ENCODE assay signal across 10 cellular contexts in the genomic region with DNA sequence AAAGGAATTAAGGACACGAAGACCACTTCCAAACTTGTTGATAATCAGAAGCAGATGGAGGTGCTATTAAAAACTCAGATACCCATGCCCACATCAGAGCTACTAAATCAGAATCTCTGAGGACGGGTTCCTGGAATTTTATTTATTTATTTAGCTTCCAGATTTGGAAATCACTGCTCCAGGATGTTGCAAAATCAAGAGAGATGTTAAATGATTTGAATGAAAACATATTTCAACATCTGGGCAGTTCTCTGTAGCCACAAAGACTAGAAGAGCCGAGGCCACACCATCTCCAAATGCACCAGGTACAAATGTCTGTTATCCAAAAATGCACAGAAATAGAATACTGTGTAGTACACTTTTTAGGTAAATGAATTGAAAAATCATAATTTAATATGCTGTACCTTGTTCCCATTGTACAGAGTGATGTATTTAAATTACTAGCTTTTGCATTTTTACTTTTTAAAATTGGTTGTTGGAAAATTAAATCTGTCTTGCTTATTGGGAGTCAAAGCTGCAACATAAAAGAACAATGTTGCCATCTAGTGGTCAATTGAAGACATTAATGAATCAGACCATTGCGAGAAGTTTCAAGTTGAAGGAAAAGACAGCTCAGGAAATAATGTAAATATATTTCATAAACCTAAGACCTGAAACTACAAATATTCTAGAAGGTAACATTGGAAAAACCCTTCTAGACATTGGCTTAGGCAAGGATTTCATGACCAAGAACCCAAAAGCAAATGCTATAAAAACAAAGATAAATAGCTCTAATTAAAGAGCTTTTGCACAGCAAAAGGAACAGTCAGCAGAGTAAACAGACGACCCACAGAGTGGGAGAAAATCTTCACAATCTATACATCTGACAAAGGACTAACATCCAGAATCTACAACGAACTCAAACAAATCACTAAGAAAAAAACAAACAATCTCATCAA.
A peak's percentile ranks its signal among the peaks of the same experiment; 100 is the strongest.
DNase-seq lines count a peak whose midpoint lies in the region; ATAC-seq, FAIRE-seq and TF ChIP-seq lines count a peak whose summit lies in the region.
"Had no signal": no experiment of that assay in that cellular context is flagged by ENCODE, and none has a peak within 500 bp of the region (broad histone marks: within the 10 kb centered on the region; RNA-seq: fewer than 3 reads in every experiment).

No MANE protein-coding gene starts in this region.

- H3K36me3 ChIP-seq in K562 (ENCODE audit: control insufficient read depth, insufficient read depth, low read length) = no peaks in the 10 kb centered on the region
- H3K36me3 ChIP-seq in keratinocyte (ENCODE audit: control insufficient read depth in 2 of 2, extremely low read depth in 1 of 2, insufficient read depth in 2 of 2, low read length in 2 of 2) = no peaks in the 10 kb centered on the region
- H3K36me3 ChIP-seq in upper lobe of left lung = no peaks in the 10 kb centered on the region
- H3K36me3 ChIP-seq: neutrophil, SJSA1 had no signal

- H3K9me1 ChIP-seq in K562 (ENCODE audit: control insufficient read depth, insufficient read depth, low read length) (no peaks in the 10 kb centered on the region), keratinocyte (ENCODE audit: control insufficient read depth, extremely low read depth, insufficient read depth, low read length) (no peaks in the 10 kb centered on the region)

- H3K79me2 ChIP-seq in K562 (ENCODE audit: control insufficient read depth, insufficient read depth, low read length) (no peaks in the 10 kb centered on the region), keratinocyte (ENCODE audit: control insufficient read depth, insufficient read depth, low read length) (no peaks in the 10 kb centered on the region)

- BruUV-seq in Calu3 (replicated peaks; lab: Mats Ljungman, UMichigan) (no TSS peak), K562 (replicated peaks; lab: Mats Ljungman, UMichigan) (no TSS peak)

- no peaks in the 10 kb centered on the region for H3K4me1 ChIP-seq in K562 (replicated peaks in 1 of 2; ENCODE audit: control insufficient read depth in 2 of 2, insufficient read depth in 2 of 2, low read length in 2 of 2)
- H3K4me1 ChIP-seq in keratinocyte (ENCODE audit: control insufficient read depth, extremely low read depth, insufficient read depth, low read length) = no peaks in the 10 kb centered on the region
- H3K4me1 ChIP-seq in upper lobe of left lung = peaks cover 0 to 4% (median 1%) of the 10 kb centered on the region in 4 donors
- H3K4me1 ChIP-seq: SJSA1 had no signal

- TF ChIP-seq POLR2A in NB4 (IDR thresholded peaks at IDR 0.05; ENCODE audit: extremely low read depth, insufficient read length) (no peak), K562 (conservative IDR thresholded peaks at IDR 0.05) (no peak), upper lobe of left lung (IDR thresholded peaks at IDR 0.05) (no peak), GM12892 (IDR thresholded peaks at IDR 0.05; ENCODE audit: low read depth, low read length) (no peak)

- intact Hi-C loops in Calu3 (cut with micrococcal nuclease; ENCODE audit: unreplicated experiment) = loop anchor here (1.0 to 10.0 kb wide), 4 partner anchors 78 to 920 kb away; partner anchors contain the start of gene LSM6
- intact Hi-C loops in K562 (cut with micrococcal nuclease) = loop anchor here (1.0 to 10.0 kb wide), 3 partner anchors 78 to 755 kb away; no protein-coding TSS in a partner anchor

- H3K4me1 Mint-ChIP-seq in Calu3 (ENCODE audit: low read depth, unreplicated experiment) = no peaks in the 10 kb centered on the region

- in situ Hi-C loops in K562 (cut with MboI) = no loop called here

- no peak overlapping the region for H3K27ac Mint-ChIP-seq in Calu3 (ENCODE audit: unreplicated experiment)

- H3K4me2 ChIP-seq in K562 (ENCODE audit: insufficient read depth, low read length) = no peak overlapping the region
- no peak overlapping the region for H3K4me2 ChIP-seq in keratinocyte (ENCODE audit: control insufficient read depth, extremely low read depth, insufficient read depth, low read depth, low read length)

- dilution Hi-C loops in keratinocyte (cut with MboI; ENCODE audit: extremely low pct_ligation_motif_present, low sequenced_read_pairs) = no loop called here

- ATAC-seq in K562 = peak; percentile 65; the same call in 2 of the 3 replicates
- peak in 1 of 2 donors; percentile 72 for ATAC-seq in upper lobe of left lung (ENCODE audit: low FRiP score in 2 of 2)
- no peak for ATAC-seq in HG02623 (IDR thresholded peaks at IDR 0.05; ENCODE audit: unreplicated experiment)

- no peaks in the 10 kb centered on the region for H4K20me1 ChIP-seq in K562 (replicated peaks; ENCODE audit: control insufficient read depth, insufficient read depth, low read length)
- H4K20me1 ChIP-seq in keratinocyte (ENCODE audit: control insufficient read depth, extremely low read depth, insufficient read depth, low read length) = no peaks in the 10 kb centered on the region

- H3K9me3 ChIP-seq in K562 (replicated peaks; ENCODE audit: control insufficient read depth, insufficient read depth, low read depth, low read length) = no peaks in the 10 kb centered on the region
- H3K9me3 ChIP-seq in keratinocyte (ENCODE audit: control insufficient read depth, low read depth, low read length) = no peaks in the 10 kb centered on the region
- no peaks in the 10 kb centered on the region for H3K9me3 ChIP-seq in upper lobe of left lung
- H3K9me3 ChIP-seq: neutrophil, SJSA1 had no signal

- H3K27ac ChIP-seq in K562 (ENCODE audit: extremely low read depth, low read depth, low read length) (no peak overlapping the region), keratinocyte (ENCODE audit: control insufficient read depth, insufficient read depth, low read length) (no peak overlapping the region), upper lobe of left lung (no peak overlapping the region)
- H3K27ac ChIP-seq: neutrophil, SJSA1 had no signal

- H3K36me3 Mint-ChIP-seq in Calu3 (ENCODE audit: insufficient read depth, unreplicated experiment) = no peaks in the 10 kb centered on the region

- no peak overlapping the region for H3K9ac ChIP-seq in K562 (ENCODE audit: insufficient read depth in 1 of 2, low read depth in 2 of 2, low read length in 2 of 2)
- no peak overlapping the region for H3K9ac ChIP-seq in keratinocyte (ENCODE audit: control insufficient read depth, extremely low read depth, insufficient read depth, low read length)

- no peak overlapping the region for H3K4me3 Mint-ChIP-seq in Calu3 (ENCODE audit: low read depth, unreplicated experiment)

- TF ChIP-seq CTCF in Calu3 (IDR thresholded peaks at IDR 0.05; ENCODE audit: unreplicated experiment) (peak; percentile 14), GM20000 (IDR thresholded peaks at IDR 0.05; ENCODE audit: extremely low read depth, missing control alignments) (peak; percentile 45), NB4 (IDR thresholded peaks at IDR 0.05; ENCODE audit: low read depth, low read length) (peak; percentile 31), K562 (IDR thresholded peaks at IDR 0.05 in 2 of 3, conservative IDR thresholded peaks at IDR 0.05 in 1 of 3; ENCODE audit: insufficient read depth in 2 of 3, low read depth in 1 of 3, low read length in 3 of 3) (peak; percentile 22 to 63 (median 38); a peak in 3 of 6 replicates), keratinocyte (optimal IDR thresholded peaks at IDR 0.05 in 1 of 3, IDR thresholded peaks at IDR 0.05 in 1 of 3, conservative IDR thresholded peaks at IDR 0.05 in 1 of 3; ENCODE audit: extremely low read depth in 1 of 3, insufficient read depth in 2 of 3, low read length in 3 of 3) (peak in 2 of 3 experiments; percentile 18 to 41), upper lobe of left lung (IDR thresholded peaks at IDR 0.05) (peak; percentile 54 to 74 (median 66))

- FAIRE-seq in K562 (lab: Jason Lieb, UNC) (peak; percentile 77), keratinocyte (lab: Jason Lieb, UNC) (no peak), GM12892 (lab: Jason Lieb, UNC) (no peak)

- TF ChIP-seq EP300 in K562 (IDR thresholded peaks at IDR 0.05; ENCODE audit: low read length) (no peak), upper lobe of left lung (IDR thresholded peaks at IDR 0.05) (no peak)

- no peak for DNase-seq in Calu3
- DNase-seq in GM20000 (ENCODE audit: low spot score) = peak; percentile 24
- DNase-seq in NB4 (ENCODE audit: low read depth) = peak; percentile 45
- DNase-seq in K562 (ENCODE audit: extremely low read depth in 1 of 4, low spot score in 3 of 4) = peak; percentile 33 to 47 (median 42)
- peak; percentile 4 for DNase-seq in keratinocyte (ENCODE audit: low read depth, low spot score)
- no peak for DNase-seq in upper lobe of left lung
- no peak for DNase-seq in GM12892 (ENCODE audit: insufficient read length)

- peak; percentile 50 to 60; a peak in 3 of 4 replicates for TF ChIP-seq RAD21 in K562 (CRISPR knock-in tag; conservative IDR thresholded peaks at IDR 0.05 in 1 of 2, IDR thresholded peaks at IDR 0.05 in 1 of 2)

- WGBS in K562 (ENCODE audit: insufficient coverage, low coverage, missing lambda C conversion rate) = 1% methylated on average over 6 of the region's 6 CpGs
- 19 to 26% methylated on average over 6 of the region's 6 CpGs for WGBS in upper lobe of left lung, 2 donors

- H2AFZ ChIP-seq in K562 (ENCODE audit: low read depth, low read length) (no peak overlapping the region), keratinocyte (ENCODE audit: control insufficient read depth, low read length) (no peak overlapping the region)

- H3K4me3 ChIP-seq in NB4 (ENCODE audit: low read depth, low read length) (no peak overlapping the region), K562 (no peak overlapping the region), keratinocyte (ENCODE audit: control insufficient read depth in 2 of 3, extremely low read depth in 1 of 3, insufficient read depth in 2 of 3, low read depth in 1 of 3, low read length in 3 of 3) (no peak overlapping the region), upper lobe of left lung (no peak overlapping the region)
- H3K4me3 ChIP-seq: SJSA1 had no signal

- no peaks in the 10 kb centered on the region for H3K9me3 Mint-ChIP-seq in Calu3 (ENCODE audit: low read depth, unreplicated experiment)

- CTCF ChIA-PET in Calu3 (lab: Charles Lee) (interaction anchor here (0.9 to 2.4 kb wide), 4 partner anchors 61 to 520 kb away, joined by 3 to 38 read pairs (median 4); partner anchors contain the start of gene TMEM184C), K562 (lab: Yijun Ruan, JAX; ENCODE audit: low intra/inter-chr PET ratio) (interaction anchor here (0.8 to 1.3 kb wide), 4 partner anchors 78 to 1139 kb away, joined by 3 to 9 read pairs (median 4); no protein-coding TSS in a partner anchor)

- no peaks in the 10 kb centered on the region for H3K27me3 Mint-ChIP-seq in Calu3 (ENCODE audit: unreplicated experiment)

- POLR2A ChIA-PET in K562 (lab: Yijun Ruan, JAX) = interaction anchor here (1.2 kb wide), 1 partner anchor 78 kb away, joined by 3 read pairs; no protein-coding TSS in a partner anchor

- no peaks in the 10 kb centered on the region for H3K27me3 ChIP-seq in K562 (ENCODE audit: control insufficient read depth in 2 of 2, insufficient read depth in 2 of 2, low read length in 2 of 2)
- peaks cover 4% of the 10 kb centered on the region for H3K27me3 ChIP-seq in keratinocyte (ENCODE audit: control insufficient read depth, extremely low read depth, insufficient read depth, low read length)
- no peaks in the 10 kb centered on the region for H3K27me3 ChIP-seq in upper lobe of left lung
- H3K27me3 ChIP-seq: SJSA1 had no signal

TF ChIP-seq in K562, 482 proteins besides CTCF, POLR2A, EP300 and RAD21 (continues in another document):
- TF ChIP-seq ZNF668 (CRISPR knock-in tag; IDR thresholded peaks at IDR 0.05) = no peak

Comparison
In these comparisons a context has a peak if more than half of its experiments do, and no peak if none do; other contexts are left out.
1. DNase-seq: peak in GM20000 (single experiment), NB4 (single experiment), K562 (4 of 4) and keratinocyte (single experiment); none in Calu3 (single experiment), upper lobe of left lung (0 of 2) and GM12892 (single experiment).
2. CTCF ChIP-seq: peak in every context shown above with its lines; median percentile 66 in upper lobe of left lung; 45 in GM20000; 38 in K562; 31 in NB4; 30 in keratinocyte; 14 in Calu3.